In the genomic region with DNA sequence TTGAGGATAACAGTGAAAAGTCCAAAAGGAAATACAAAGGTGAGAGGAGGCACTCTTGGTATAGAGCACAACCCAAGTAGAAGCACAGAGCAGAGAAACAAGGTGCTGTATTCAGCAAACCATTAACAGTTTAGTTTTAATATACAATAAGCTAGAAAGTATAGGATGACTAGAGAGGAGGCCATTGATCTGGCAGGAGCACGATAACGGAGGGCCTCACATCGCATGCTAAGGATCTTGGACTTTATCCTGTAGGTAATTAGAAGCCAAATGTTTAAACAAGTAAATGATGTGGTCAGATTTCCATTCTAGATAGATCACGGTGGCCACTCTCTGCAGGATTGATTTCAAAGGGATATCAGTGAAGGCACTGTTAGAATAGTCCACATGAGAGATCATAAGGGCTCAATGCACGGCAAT, we compare ENCODE assay signal across 1 cellular context.
TF ChIP-seq lines count a peak whose summit lies in the region.

No MANE protein-coding gene starts in this region.

TF ChIP-seq in HepG2, 621 proteins besides CTCF, POLR2A, EP300 and RAD21 (continued from another document and continues in another):
- TF ChIP-seq ZBED4 (CRISPR knock-in tag; IDR thresholded peaks at IDR 0.05; ENCODE audit: borderline replicate concordance) (no peak), SMARCE1 (IDR thresholded peaks at IDR 0.05; ENCODE audit: borderline replicate concordance) (no peak), PHF5A (CRISPR knock-in tag; IDR thresholded peaks at IDR 0.05; ENCODE audit: low read depth, unreplicated experiment) (no peak), KAT8 (CRISPR knock-in tag; IDR thresholded peaks at IDR 0.05) (0 out of 2 replicates have a peak, but pooled peaks have one; percentile 27), ZNF274 (CRISPR knock-in tag; IDR thresholded peaks at IDR 0.05) (no peak), NCOR1 (IDR thresholded peaks at IDR 0.05; ENCODE audit: borderline replicate concordance, low read length) (peak; percentile 59; the same call in 1 of the 2 replicates), ZZZ3 (CRISPR knock-in tag; IDR thresholded peaks at IDR 0.05; ENCODE audit: borderline replicate concordance) (no peak), SMAD9 (CRISPR knock-in tag; IDR thresholded peaks at IDR 0.05) (no peak), HNRNPK (IDR thresholded peaks at IDR 0.05; ENCODE audit: low read depth, low read length, poor library complexity, severe bottlenecking) (no peak), ZBTB33 (CRISPR knock-in tag; IDR thresholded peaks at IDR 0.05) (no peak), ZNF577 (CRISPR knock-in tag; IDR thresholded peaks at IDR 0.05; ENCODE audit: borderline replicate concordance, low read depth) (no peak), ARID5B (CRISPR knock-in tag; IDR thresholded peaks at IDR 0.05) (peak; percentile 93), ZNF674 (CRISPR knock-in tag; IDR thresholded peaks at IDR 0.05; ENCODE audit: low read depth) (no peak), ARHGAP35 (CRISPR knock-in tag; IDR thresholded peaks at IDR 0.05; ENCODE audit: borderline replicate concordance) (no peak), ZNF354B (CRISPR knock-in tag; IDR thresholded peaks at IDR 0.05) (no peak), CEBPG (CRISPR knock-in tag; IDR thresholded peaks at IDR 0.05) (peak; percentile 46), SMARCC2 (IDR thresholded peaks at IDR 0.05) (no peak), PCBP1 (IDR thresholded peaks at IDR 0.05; ENCODE audit: borderline replicate concordance, low read depth, low read length) (no peak), POLR2AphosphoS5 (IDR thresholded peaks at IDR 0.05; ENCODE audit: low read depth, low read length) (peak; percentile 52; the same call in 1 of the 2 replicates), RNF2 (conservative IDR thresholded peaks at IDR 0.05; ENCODE audit: low read depth) (no peak), ZNF543 (CRISPR knock-in tag; IDR thresholded peaks at IDR 0.05) (no peak), PHF8 (CRISPR knock-in tag; IDR thresholded peaks at IDR 0.05) (no peak), AHR (CRISPR knock-in tag; IDR thresholded peaks at IDR 0.05) (no peak; the same call in 1 of the 2 replicates)
- TF ChIP-seq, protein P1, sequence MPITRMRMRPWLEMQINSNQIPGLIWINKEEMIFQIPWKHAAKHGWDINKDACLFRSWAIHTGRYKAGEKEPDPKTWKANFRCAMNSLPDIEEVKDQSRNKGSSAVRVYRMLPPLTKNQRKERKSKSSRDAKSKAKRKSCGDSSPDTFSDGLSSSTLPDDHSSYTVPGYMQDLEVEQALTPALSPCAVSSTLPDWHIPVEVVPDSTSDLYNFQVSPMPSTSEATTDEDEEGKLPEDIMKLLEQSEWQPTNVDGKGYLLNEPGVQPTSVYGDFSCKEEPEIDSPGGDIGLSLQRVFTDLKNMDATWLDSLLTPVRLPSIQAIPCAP (CRISPR knock-in tag; IDR thresholded peaks at IDR 0.05; ENCODE audit: low read depth): no peak
- TF ChIP-seq, protein P2, sequence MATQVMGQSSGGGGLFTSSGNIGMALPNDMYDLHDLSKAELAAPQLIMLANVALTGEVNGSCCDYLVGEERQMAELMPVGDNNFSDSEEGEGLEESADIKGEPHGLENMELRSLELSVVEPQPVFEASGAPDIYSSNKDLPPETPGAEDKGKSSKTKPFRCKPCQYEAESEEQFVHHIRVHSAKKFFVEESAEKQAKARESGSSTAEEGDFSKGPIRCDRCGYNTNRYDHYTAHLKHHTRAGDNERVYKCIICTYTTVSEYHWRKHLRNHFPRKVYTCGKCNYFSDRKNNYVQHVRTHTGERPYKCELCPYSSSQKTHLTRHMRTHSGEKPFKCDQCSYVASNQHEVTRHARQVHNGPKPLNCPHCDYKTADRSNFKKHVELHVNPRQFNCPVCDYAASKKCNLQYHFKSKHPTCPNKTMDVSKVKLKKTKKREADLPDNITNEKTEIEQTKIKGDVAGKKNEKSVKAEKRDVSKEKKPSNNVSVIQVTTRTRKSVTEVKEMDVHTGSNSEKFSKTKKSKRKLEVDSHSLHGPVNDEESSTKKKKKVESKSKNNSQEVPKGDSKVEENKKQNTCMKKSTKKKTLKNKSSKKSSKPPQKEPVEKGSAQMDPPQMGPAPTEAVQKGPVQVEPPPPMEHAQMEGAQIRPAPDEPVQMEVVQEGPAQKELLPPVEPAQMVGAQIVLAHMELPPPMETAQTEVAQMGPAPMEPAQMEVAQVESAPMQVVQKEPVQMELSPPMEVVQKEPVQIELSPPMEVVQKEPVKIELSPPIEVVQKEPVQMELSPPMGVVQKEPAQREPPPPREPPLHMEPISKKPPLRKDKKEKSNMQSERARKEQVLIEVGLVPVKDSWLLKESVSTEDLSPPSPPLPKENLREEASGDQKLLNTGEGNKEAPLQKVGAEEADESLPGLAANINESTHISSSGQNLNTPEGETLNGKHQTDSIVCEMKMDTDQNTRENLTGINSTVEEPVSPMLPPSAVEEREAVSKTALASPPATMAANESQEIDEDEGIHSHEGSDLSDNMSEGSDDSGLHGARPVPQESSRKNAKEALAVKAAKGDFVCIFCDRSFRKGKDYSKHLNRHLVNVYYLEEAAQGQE (IDR thresholded peaks at IDR 0.05; ENCODE audit: borderline replicate concordance in 1 of 2, low read depth in 1 of 2, low read length in 2 of 2): peak in 1 of 2 experiments; percentile 52; a peak in 2 of 4 replicates
- TF ChIP-seq, protein P3, sequence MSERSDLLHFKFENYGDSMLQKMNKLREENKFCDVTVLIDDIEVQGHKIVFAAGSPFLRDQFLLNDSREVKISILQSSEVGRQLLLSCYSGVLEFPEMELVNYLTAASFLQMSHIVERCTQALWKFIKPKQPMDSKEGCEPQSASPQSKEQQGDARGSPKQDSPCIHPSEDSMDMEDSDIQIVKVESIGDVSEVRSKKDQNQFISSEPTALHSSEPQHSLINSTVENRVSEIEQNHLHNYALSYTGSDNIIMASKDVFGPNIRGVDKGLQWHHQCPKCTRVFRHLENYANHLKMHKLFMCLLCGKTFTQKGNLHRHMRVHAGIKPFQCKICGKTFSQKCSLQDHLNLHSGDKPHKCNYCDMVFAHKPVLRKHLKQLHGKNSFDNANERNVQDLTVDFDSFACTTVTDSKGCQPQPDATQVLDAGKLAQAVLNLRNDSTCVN (CRISPR knock-in tag; IDR thresholded peaks at IDR 0.05; ENCODE audit: borderline replicate concordance): peak; percentile 69; the same call in 1 of the 2 replicates
- TF ChIP-seq, protein P4, sequence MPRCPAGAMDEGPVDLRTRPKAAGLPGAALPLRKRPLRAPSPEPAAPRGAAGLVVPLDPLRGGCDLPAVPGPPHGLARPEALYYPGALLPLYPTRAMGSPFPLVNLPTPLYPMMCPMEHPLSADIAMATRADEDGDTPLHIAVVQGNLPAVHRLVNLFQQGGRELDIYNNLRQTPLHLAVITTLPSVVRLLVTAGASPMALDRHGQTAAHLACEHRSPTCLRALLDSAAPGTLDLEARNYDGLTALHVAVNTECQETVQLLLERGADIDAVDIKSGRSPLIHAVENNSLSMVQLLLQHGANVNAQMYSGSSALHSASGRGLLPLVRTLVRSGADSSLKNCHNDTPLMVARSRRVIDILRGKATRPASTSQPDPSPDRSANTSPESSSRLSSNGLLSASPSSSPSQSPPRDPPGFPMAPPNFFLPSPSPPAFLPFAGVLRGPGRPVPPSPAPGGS (CRISPR knock-in tag; IDR thresholded peaks at IDR 0.05): no peak
- TF ChIP-seq, protein P5, sequence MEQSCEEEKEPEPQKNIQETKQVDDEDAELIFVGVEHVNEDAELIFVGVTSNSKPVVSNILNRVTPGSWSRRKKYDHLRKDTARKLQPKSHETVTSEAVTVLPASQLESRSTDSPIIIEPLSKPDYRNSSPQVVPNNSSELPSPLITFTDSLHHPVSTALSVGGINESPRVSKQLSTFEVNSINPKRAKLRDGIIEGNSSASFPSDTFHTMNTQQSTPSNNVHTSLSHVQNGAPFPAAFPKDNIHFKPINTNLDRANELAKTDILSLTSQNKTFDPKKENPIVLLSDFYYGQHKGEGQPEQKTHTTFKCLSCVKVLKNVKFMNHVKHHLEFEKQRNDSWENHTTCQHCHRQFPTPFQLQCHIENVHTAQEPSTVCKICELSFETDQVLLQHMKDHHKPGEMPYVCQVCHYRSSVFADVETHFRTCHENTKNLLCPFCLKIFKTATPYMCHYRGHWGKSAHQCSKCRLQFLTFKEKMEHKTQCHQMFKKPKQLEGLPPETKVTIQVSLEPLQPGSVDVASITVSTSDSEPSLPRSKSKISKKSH (CRISPR knock-in tag; IDR thresholded peaks at IDR 0.05; ENCODE audit: borderline replicate concordance): no peak
